8 cellular contexts compared by ENCODE assay signal in genomic region chr7:923108-924041, GRCh38. TPM values are rescaled to one million over a fixed set of nuclear protein-coding genes. Genes with fewer than 3 reads are reported as not detected.
DNase-seq lines count a peak whose midpoint lies in the region; ATAC-seq, FAIRE-seq and TF ChIP-seq lines count a peak whose summit lies in the region.

No MANE protein-coding gene starts in this region.

- CTCF ChIA-PET in CD4-positive, alpha-beta memory T cell (lab: Charles Lee; ENCODE audit: partially characterized antibody), result interaction anchor here (0.9 to 3.5 kb wide), 6 partner anchors 14 to 70 kb away, joined by 3 to 19 read pairs (median 4); partner anchors contain the start of gene COX19

- no peaks in the 10 kb centered on the region for H3K27me3 ChIP-seq in CD4-positive, alpha-beta memory T cell (ENCODE audit: insufficient read depth, low read length)
- H3K27me3 ChIP-seq in astrocyte (ENCODE audit: insufficient read depth, low read length), result no peaks in the 10 kb centered on the region

- peaks cover 34% of the 10 kb centered on the region for H3K4me1 ChIP-seq in CD4-positive, alpha-beta memory T cell (ENCODE audit: insufficient read depth, low read length)
- peaks cover 22% of the 10 kb centered on the region for H3K4me1 ChIP-seq in astrocyte (ENCODE audit: insufficient read depth, low read length)

- H3K36me3 Mint-ChIP-seq in CD4-positive, alpha-beta memory T cell, result no peaks in the 10 kb centered on the region
- H3K36me3 Mint-ChIP-seq in astrocyte (ENCODE audit: low read depth, unreplicated experiment), result no peaks in the 10 kb centered on the region

- peak overlapping the region; percentile 76 to 85 for H3K4me3 ChIP-seq in CD4-positive, alpha-beta memory T cell (ENCODE audit: low read length in 2 of 2)
- H3K4me3 ChIP-seq in astrocyte (ENCODE audit: insufficient read depth, low read depth, low read length), result no peak overlapping the region

- peaks cover 7 to 30% (median 11%) of the 10 kb centered on the region in 4 donors for H3K4me1 Mint-ChIP-seq in CD4-positive, alpha-beta memory T cell
- peaks cover 6% of the 10 kb centered on the region for H3K4me1 Mint-ChIP-seq in astrocyte (ENCODE audit: low read depth, unreplicated experiment)

- peak overlapping the region; percentile 60 for H2AFZ ChIP-seq in astrocyte (ENCODE audit: low read depth, low read length)

- FAIRE-seq in astrocyte (lab: Jason Lieb, UNC), result no peak

- peak; percentile 90 to 97 (median 90) for DNase-seq in CD4-positive, alpha-beta memory T cell
- peak; percentile 87 for DNase-seq in T-helper 22 cell (ENCODE audit: low read depth)
- DNase-seq in astrocyte (ENCODE audit: low read depth), result peak; percentile 31
- DNase-seq in medulla oblongata (ENCODE audit: extremely low spot score), result peak; percentile 63
- DNase-seq in stimulated activated CD8-positive, alpha-beta memory T cell treated with anti-CD3 and anti-CD28 coated beads, Interleukin-4, amount 100 ng/mL, for 4 hours (ENCODE audit: low read depth in 2 of 2, low spot score in 1 of 2), result peak; percentile 78 to 93
- no peak for DNase-seq in pons (ENCODE audit: low spot score)

- H3K27me3 Mint-ChIP-seq in CD4-positive, alpha-beta memory T cell, result no peaks in the 10 kb centered on the region
- H3K27me3 Mint-ChIP-seq in astrocyte (ENCODE audit: low read depth, unreplicated experiment), result no peaks in the 10 kb centered on the region

- intact Hi-C loops in CD4-positive, alpha-beta memory T cell (cut with micrococcal nuclease), result loop anchor here (1.0 to 2.0 kb wide), 6 partner anchors 14 to 121 kb away; partner anchors contain the start of genes ADAP1, COX19, GET4 and GPR146

- no peaks in the 10 kb centered on the region for H3K9me3 Mint-ChIP-seq in CD4-positive, alpha-beta memory T cell
- no peaks in the 10 kb centered on the region for H3K9me3 Mint-ChIP-seq in astrocyte (ENCODE audit: unreplicated experiment)

- no peaks in the 10 kb centered on the region for H3K79me2 ChIP-seq in astrocyte (ENCODE audit: insufficient read depth, low read length)

- H3K36me3 ChIP-seq in CD4-positive, alpha-beta memory T cell (ENCODE audit: insufficient read depth, low read length), result no peaks in the 10 kb centered on the region
- no peaks in the 10 kb centered on the region for H3K36me3 ChIP-seq in astrocyte (ENCODE audit: insufficient read depth, low read length)

- TF ChIP-seq CTCF in astrocyte (IDR thresholded peaks at IDR 0.05; ENCODE audit: insufficient read depth, low read depth, low read length), result no peak

- no peaks in the 10 kb centered on the region for H4K20me1 ChIP-seq in astrocyte (ENCODE audit: insufficient read depth, low read length)

- H3K27ac ChIP-seq in CD4-positive, alpha-beta memory T cell (ENCODE audit: low read depth, low read length), result peak overlapping the region; percentile 89
- H3K27ac ChIP-seq in astrocyte (ENCODE audit: low read depth, low read length), result no peak overlapping the region

- peak overlapping the region; percentile 84 to 90 (median 88) for H3K4me3 Mint-ChIP-seq in CD4-positive, alpha-beta memory T cell
- H3K4me3 Mint-ChIP-seq in astrocyte (ENCODE audit: unreplicated experiment), result no peak overlapping the region

- ATAC-seq in GM19395 (IDR thresholded peaks at IDR 0.05; ENCODE audit: unreplicated experiment) (peak; percentile 83), HG03520 (IDR thresholded peaks at IDR 0.05; ENCODE audit: unreplicated experiment) (peak; percentile 66)

- H3K27ac Mint-ChIP-seq in CD4-positive, alpha-beta memory T cell, result peak overlapping the region; percentile 91 to 97 (median 95)
- H3K27ac Mint-ChIP-seq in astrocyte (ENCODE audit: unreplicated experiment), result no peak overlapping the region

- H3K9me3 ChIP-seq in CD4-positive, alpha-beta memory T cell (ENCODE audit: control insufficient read depth in 1 of 2, low read length in 2 of 2), result no peaks in the 10 kb centered on the region
- no peaks in the 10 kb centered on the region for H3K9me3 ChIP-seq in astrocyte (ENCODE audit: insufficient read depth, low read depth, low read length)

- no peak overlapping the region for H3K9ac ChIP-seq in astrocyte (ENCODE audit: low read length)

- POLR2A ChIA-PET in CD4-positive, alpha-beta memory T cell (lab: Charles Lee; ENCODE audit: partially characterized antibody), result interaction anchor here (0.7 to 4.4 kb wide), 24 partner anchors 10 to 647 kb away, joined by 3 to 78 read pairs (median 4); partner anchors contain the start of genes ADAP1, COX19, GET4 and GPR146

- peak overlapping the region; percentile 43 for H3K4me2 ChIP-seq in astrocyte (ENCODE audit: low read length)

RNA-seq across cellular contexts. Expression of gene ADAP1, which starts 31.1 kb away (rescaled TPM):
- 1 to 10 TPM; 9.7 to 10.0 TPM for total RNA-seq in CD4-positive, alpha-beta memory T cell
- 1 to 10 TPM; 5.1 to 7.9 TPM for polyA plus RNA-seq in CD4-positive, alpha-beta memory T cell
- 4.7 and 4.8 TPM in 2 replicates for total RNA-seq in astrocyte

RNA-seq across cellular contexts. Expression of gene GET4, which starts 47.0 kb away (rescaled TPM):
- total RNA-seq in CD4-positive, alpha-beta memory T cell, result 10 to 100 TPM; 47.4 to 51.6 TPM
- polyA plus RNA-seq in CD4-positive, alpha-beta memory T cell, result 10 to 100 TPM; 22.0 to 28.7 TPM
- total RNA-seq in astrocyte, result 32.1 and 43.0 TPM in 2 replicates

RNA-seq across cellular contexts. Expression of gene COX19, which starts 52.0 kb away (rescaled TPM):
- total RNA-seq in CD4-positive, alpha-beta memory T cell, result 10 to 100 TPM; 46.2 to 50.0 TPM
- polyA plus RNA-seq in CD4-positive, alpha-beta memory T cell, result 10 to 100 TPM; 20.5 to 20.8 TPM
- 13.4 and 13.8 TPM in 2 replicates for total RNA-seq in astrocyte

RNA-seq across cellular contexts. Expression of gene CYP2W1, which starts 59.6 kb away (rescaled TPM):
- total RNA-seq in CD4-positive, alpha-beta memory T cell, result not detected
- not detected for polyA plus RNA-seq in CD4-positive, alpha-beta memory T cell
- total RNA-seq in astrocyte, result not detected in 2 replicates
